In genomic region chr6:30515967-30516753, GRCh38 we compare ENCODE assay signal across 1 cellular context.
TF ChIP-seq lines count a peak whose summit lies in the region.

No MANE protein-coding gene starts in this region.

TF ChIP-seq in HepG2, 621 proteins besides CTCF, POLR2A, EP300 and RAD21 (continued from another document and continues in another):
- TF ChIP-seq ZNF512B (CRISPR knock-in tag; IDR thresholded peaks at IDR 0.05; ENCODE audit: borderline replicate concordance), result no peak
- TF ChIP-seq GFI1 (CRISPR knock-in tag; IDR thresholded peaks at IDR 0.05; ENCODE audit: borderline replicate concordance), result 0 out of 2 replicates have a peak, but pooled peaks have one; percentile 12
- TF ChIP-seq ATF7-NPFF (CRISPR knock-in tag; IDR thresholded peaks at IDR 0.05; ENCODE audit: low read depth), result peak; percentile 67
- TF ChIP-seq KDM2A (CRISPR knock-in tag; IDR thresholded peaks at IDR 0.05; ENCODE audit: borderline replicate concordance, low read depth), result no peak
- peak; percentile 72 for TF ChIP-seq YEATS4 (CRISPR knock-in tag; IDR thresholded peaks at IDR 0.05; ENCODE audit: borderline replicate concordance)
- TF ChIP-seq CREM (IDR thresholded peaks at IDR 0.05), result 0 out of 2 replicates have a peak, but pooled peaks have one; percentile 32
- TF ChIP-seq CREM (CRISPR knock-in tag; IDR thresholded peaks at IDR 0.05), result no peak
- TF ChIP-seq, protein P1, sequence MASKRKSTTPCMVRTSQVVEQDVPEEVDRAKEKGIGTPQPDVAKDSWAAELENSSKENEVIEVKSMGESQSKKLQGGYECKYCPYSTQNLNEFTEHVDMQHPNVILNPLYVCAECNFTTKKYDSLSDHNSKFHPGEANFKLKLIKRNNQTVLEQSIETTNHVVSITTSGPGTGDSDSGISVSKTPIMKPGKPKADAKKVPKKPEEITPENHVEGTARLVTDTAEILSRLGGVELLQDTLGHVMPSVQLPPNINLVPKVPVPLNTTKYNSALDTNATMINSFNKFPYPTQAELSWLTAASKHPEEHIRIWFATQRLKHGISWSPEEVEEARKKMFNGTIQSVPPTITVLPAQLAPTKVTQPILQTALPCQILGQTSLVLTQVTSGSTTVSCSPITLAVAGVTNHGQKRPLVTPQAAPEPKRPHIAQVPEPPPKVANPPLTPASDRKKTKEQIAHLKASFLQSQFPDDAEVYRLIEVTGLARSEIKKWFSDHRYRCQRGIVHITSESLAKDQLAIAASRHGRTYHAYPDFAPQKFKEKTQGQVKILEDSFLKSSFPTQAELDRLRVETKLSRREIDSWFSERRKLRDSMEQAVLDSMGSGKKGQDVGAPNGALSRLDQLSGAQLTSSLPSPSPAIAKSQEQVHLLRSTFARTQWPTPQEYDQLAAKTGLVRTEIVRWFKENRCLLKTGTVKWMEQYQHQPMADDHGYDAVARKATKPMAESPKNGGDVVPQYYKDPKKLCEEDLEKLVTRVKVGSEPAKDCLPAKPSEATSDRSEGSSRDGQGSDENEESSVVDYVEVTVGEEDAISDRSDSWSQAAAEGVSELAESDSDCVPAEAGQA (IDR thresholded peaks at IDR 0.05; ENCODE audit: low read depth), result peak; percentile 33; the same call in 1 of the 2 replicates
- TF ChIP-seq, protein P1 (CRISPR knock-in tag; IDR thresholded peaks at IDR 0.05; ENCODE audit: borderline replicate concordance), result no peak
- TF ChIP-seq TBL1XR1 (IDR thresholded peaks at IDR 0.05; ENCODE audit: borderline replicate concordance, low read length, partially characterized antibody), result no peak
- TF ChIP-seq LCORL (IDR thresholded peaks at IDR 0.05), result no peak
- peak; percentile 80 for TF ChIP-seq LCORL (CRISPR knock-in tag; IDR thresholded peaks at IDR 0.05)
- TF ChIP-seq ZNF788 (CRISPR knock-in tag; IDR thresholded peaks at IDR 0.05; ENCODE audit: borderline replicate concordance), result no peak; the same call in 1 of the 2 replicates
- TF ChIP-seq GPN1 (CRISPR knock-in tag; IDR thresholded peaks at IDR 0.05; ENCODE audit: borderline replicate concordance), result no peak
- peak; percentile 42; the same call in 1 of the 2 replicates for TF ChIP-seq NFIC (IDR thresholded peaks at IDR 0.05; ENCODE audit: low read length)
- TF ChIP-seq, protein P2, sequence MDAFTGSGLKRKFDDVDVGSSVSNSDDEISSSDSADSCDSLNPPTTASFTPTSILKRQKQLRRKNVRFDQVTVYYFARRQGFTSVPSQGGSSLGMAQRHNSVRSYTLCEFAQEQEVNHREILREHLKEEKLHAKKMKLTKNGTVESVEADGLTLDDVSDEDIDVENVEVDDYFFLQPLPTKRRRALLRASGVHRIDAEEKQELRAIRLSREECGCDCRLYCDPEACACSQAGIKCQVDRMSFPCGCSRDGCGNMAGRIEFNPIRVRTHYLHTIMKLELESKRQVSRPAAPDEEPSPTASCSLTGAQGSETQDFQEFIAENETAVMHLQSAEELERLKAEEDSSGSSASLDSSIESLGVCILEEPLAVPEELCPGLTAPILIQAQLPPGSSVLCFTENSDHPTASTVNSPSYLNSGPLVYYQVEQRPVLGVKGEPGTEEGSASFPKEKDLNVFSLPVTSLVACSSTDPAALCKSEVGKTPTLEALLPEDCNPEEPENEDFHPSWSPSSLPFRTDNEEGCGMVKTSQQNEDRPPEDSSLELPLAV (CRISPR knock-in tag; conservative IDR thresholded peaks at IDR 0.05; ENCODE audit: low read depth), result no peak
- TF ChIP-seq ZNF883 (CRISPR knock-in tag; IDR thresholded peaks at IDR 0.05; ENCODE audit: not compliant biosample characterization), result peak; percentile 6
- peak; percentile 53; the same call in 1 of the 2 replicates for TF ChIP-seq NCOR1 (IDR thresholded peaks at IDR 0.05; ENCODE audit: borderline replicate concordance, low read length)
- no peak for TF ChIP-seq ZUFSP (CRISPR knock-in tag; IDR thresholded peaks at IDR 0.05; ENCODE audit: borderline replicate concordance)
- TF ChIP-seq ZNF644 (CRISPR knock-in tag; IDR thresholded peaks at IDR 0.05; ENCODE audit: low read depth), result no peak
- no peak; the same call in 1 of the 2 replicates for TF ChIP-seq ZBTB44 (CRISPR knock-in tag; IDR thresholded peaks at IDR 0.05)
- 0 out of 2 replicates have a peak, but pooled peaks have one; percentile 17 for TF ChIP-seq MYC (CRISPR knock-in tag; IDR thresholded peaks at IDR 0.05; ENCODE audit: borderline replicate concordance)
- TF ChIP-seq, protein P3, sequence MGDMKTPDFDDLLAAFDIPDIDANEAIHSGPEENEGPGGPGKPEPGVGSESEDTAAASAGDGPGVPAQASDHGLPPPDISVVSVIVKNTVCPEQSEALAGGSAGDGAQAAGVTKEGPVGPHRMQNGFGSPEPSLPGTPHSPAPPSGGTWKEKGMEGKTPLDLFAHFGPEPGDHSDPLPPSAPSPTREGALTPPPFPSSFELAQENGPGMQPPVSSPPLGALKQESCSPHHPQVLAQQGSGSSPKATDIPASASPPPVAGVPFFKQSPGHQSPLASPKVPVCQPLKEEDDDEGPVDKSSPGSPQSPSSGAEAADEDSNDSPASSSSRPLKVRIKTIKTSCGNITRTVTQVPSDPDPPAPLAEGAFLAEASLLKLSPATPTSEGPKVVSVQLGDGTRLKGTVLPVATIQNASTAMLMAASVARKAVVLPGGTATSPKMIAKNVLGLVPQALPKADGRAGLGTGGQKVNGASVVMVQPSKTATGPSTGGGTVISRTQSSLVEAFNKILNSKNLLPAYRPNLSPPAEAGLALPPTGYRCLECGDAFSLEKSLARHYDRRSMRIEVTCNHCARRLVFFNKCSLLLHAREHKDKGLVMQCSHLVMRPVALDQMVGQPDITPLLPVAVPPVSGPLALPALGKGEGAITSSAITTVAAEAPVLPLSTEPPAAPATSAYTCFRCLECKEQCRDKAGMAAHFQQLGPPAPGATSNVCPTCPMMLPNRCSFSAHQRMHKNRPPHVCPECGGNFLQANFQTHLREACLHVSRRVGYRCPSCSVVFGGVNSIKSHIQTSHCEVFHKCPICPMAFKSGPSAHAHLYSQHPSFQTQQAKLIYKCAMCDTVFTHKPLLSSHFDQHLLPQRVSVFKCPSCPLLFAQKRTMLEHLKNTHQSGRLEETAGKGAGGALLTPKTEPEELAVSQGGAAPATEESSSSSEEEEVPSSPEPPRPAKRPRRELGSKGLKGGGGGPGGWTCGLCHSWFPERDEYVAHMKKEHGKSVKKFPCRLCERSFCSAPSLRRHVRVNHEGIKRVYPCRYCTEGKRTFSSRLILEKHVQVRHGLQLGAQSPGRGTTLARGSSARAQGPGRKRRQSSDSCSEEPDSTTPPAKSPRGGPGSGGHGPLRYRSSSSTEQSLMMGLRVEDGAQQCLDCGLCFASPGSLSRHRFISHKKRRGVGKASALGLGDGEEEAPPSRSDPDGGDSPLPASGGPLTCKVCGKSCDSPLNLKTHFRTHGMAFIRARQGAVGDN (CRISPR knock-in tag; IDR thresholded peaks at IDR 0.05), result peak; percentile 64
- TF ChIP-seq AHDC1 (CRISPR knock-in tag; IDR thresholded peaks at IDR 0.05; ENCODE audit: borderline replicate concordance), result peak; percentile 90; the same call in 1 of the 2 replicates
- no peak for TF ChIP-seq ISX (CRISPR knock-in tag; conservative IDR thresholded peaks at IDR 0.05)
- no peak for TF ChIP-seq TCF7L2 (IDR thresholded peaks at IDR 0.05; ENCODE audit: low read depth, low read length)
- TF ChIP-seq SATB2 (CRISPR knock-in tag; IDR thresholded peaks at IDR 0.05), result no peak
- no peak for TF ChIP-seq KDM6A (CRISPR knock-in tag; IDR thresholded peaks at IDR 0.05; ENCODE audit: low read depth)
- no peak for TF ChIP-seq MAFF (IDR thresholded peaks at IDR 0.05; ENCODE audit: low read depth, low read length)
- TF ChIP-seq ZFP36L1 (CRISPR knock-in tag; IDR thresholded peaks at IDR 0.05), result no peak
- no peak for TF ChIP-seq ZNF841 (CRISPR knock-in tag; IDR thresholded peaks at IDR 0.05; ENCODE audit: borderline replicate concordance)
- TF ChIP-seq GABPB1 (CRISPR knock-in tag; IDR thresholded peaks at IDR 0.05), result peak; percentile 77
- no peak for TF ChIP-seq ZNF136 (CRISPR knock-in tag; IDR thresholded peaks at IDR 0.05; ENCODE audit: low read depth)
- peak; percentile 69 for TF ChIP-seq HIVEP1 (CRISPR knock-in tag; IDR thresholded peaks at IDR 0.05)
